ENCODE assay signal across 19 cellular contexts in the genomic region with DNA sequence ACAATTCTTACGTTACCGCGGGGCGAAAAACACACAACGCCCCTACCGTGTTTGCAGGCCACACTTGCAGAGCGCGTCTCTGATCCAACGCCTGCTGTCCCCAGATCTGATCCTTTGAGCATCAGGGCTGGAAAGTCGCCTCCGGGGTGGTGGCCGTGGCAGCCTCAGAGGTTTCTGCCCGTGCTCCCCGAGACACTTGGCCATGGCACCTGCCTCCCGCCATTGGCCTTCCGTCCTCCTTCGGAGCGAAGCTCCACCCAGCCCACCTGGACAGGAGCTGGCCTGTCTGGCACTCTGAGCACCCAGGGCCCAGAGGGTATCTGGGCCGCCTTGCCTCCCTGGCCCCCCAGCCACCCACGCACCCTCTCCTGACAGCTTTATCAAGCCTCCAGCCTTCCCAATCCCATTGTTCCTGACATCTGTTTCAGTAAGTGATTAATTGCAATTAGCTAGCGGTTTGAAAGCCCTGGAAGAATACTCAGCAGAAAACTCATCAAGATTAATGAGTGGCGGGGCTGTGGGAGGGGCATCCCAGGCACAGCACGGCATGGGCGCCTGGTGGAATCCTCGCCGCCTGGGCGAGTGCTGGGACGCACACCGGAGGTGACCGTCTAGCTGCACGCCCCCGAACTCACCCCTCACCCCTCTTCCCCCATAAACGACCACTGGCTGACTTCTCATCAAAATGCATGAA.
A peak's percentile ranks its signal among the peaks of the same experiment; 100 is the strongest.
DNase-seq lines count a peak whose midpoint lies in the region; ATAC-seq, FAIRE-seq and TF ChIP-seq lines count a peak whose summit lies in the region.
"Had no signal": no experiment of that assay in that cellular context is flagged by ENCODE, and none has a peak within 500 bp of the region (broad histone marks: within the 10 kb centered on the region; RNA-seq: fewer than 3 reads in every experiment).

No MANE protein-coding gene starts in this region.

- WGBS in right lobe of liver (ENCODE audit: insufficient coverage, low coverage, low lambda C conversion rate, missing lambda C conversion rate): 87% methylated on average over 26 of the region's 33 CpGs
- 81% methylated on average over 33 of the region's 33 CpGs for WGBS in HepG2 (ENCODE audit: low lambda C conversion rate)

- TF ChIP-seq POLR2A in right lobe of liver (IDR thresholded peaks at IDR 0.05) (no peak), HepG2 (IDR thresholded peaks at IDR 0.05; ENCODE audit: insufficient read depth in 1 of 2, low read depth in 2 of 2, low read length in 2 of 2) (no peak)

- H3K27me3 ChIP-seq in right lobe of liver (no peaks in the 10 kb centered on the region), HepG2 (ENCODE audit: control insufficient read depth in 1 of 2, insufficient read depth in 2 of 2, low read length in 2 of 2) (peaks cover 17 to 24% of the 10 kb centered on the region in 2 experiments; a peak in 4 of 5 replicates), upper lobe of right lung (no peaks in the 10 kb centered on the region)
- H3K27me3 ChIP-seq: upper lobe of left lung had no signal

- ATAC-seq in right lobe of liver (no peak), HepG2 (no peak), upper lobe of right lung (no peak), GM21515 (IDR thresholded peaks at IDR 0.05; ENCODE audit: unreplicated experiment) (no peak)
- ATAC-seq: activated CD4-positive, CD25-positive, alpha-beta regulatory T cell treated with anti-CD3 and anti-CD28 coated beads, Interleukin-2, amount 50 U/mL, for 24 hours; activated CD8-positive, alpha-beta T cell treated with anti-CD3 and anti-CD28 coated beads, Interleukin-2, amount 10 ng/mL, durations not matched to agents 7 days and 5 days; activated naive CD4-positive, alpha-beta T cell treated with anti-CD3 and anti-CD28 coated beads, Interleukin-2, amount 50 U/mL, for 72 hours; activated T-cell treated with anti-CD3 and anti-CD28 coated beads, Interleukin-2, amount 50 U/mL, for 72 hours had no signal

- in situ Hi-C loops in HepG2 (cut with HindIII; ENCODE audit: extremely low pct_ligation_motif_present, low pct_unique_long_range_greater_than_20kb): no loop called here

- no peaks in the 10 kb centered on the region for H3K79me2 ChIP-seq in HepG2 (ENCODE audit: insufficient read depth, low read length)

- TF ChIP-seq RAD21 in HepG2 (CRISPR knock-in tag; IDR thresholded peaks at IDR 0.05): no peak

- H4K20me1 ChIP-seq in HepG2 (ENCODE audit: insufficient read depth, low read length): peaks cover 17% of the 10 kb centered on the region

- no peak overlapping the region for H2AFZ ChIP-seq in HepG2 (ENCODE audit: low read length)

- TF ChIP-seq CTCF in right lobe of liver (IDR thresholded peaks at IDR 0.05): no peak
- no peak for TF ChIP-seq CTCF in HepG2 (CRISPR knock-in tag; IDR thresholded peaks at IDR 0.05)
- TF ChIP-seq CTCF in kidney (IDR thresholded peaks at IDR 0.05; ENCODE audit: borderline replicate concordance, extremely low read depth, insufficient read depth): no peak
- no peak for TF ChIP-seq CTCF in upper lobe of right lung (IDR thresholded peaks at IDR 0.05)

- DNase-seq in right lobe of liver: peak; percentile 17 to 45 (median 43)
- DNase-seq in HepG2 (ENCODE audit: low spot score): no peak
- DNase-seq in NCI-H69 (lab: John Stamatoyannopoulos, UW): peak; percentile 53
- peak; percentile 54 for DNase-seq in kidney
- DNase-seq in upper lobe of right lung: peak; percentile 55
- no peak for DNase-seq in DMS53 treated with DMSO at 0.1 percent for 48 hours (lab: John Stamatoyannopoulos, UW; ENCODE audit: unreplicated experiment)
- DNase-seq: activated CD8-positive, alpha-beta T cell treated with anti-CD3 and anti-CD28 coated beads, Interleukin-2, amount 10 ng/mL, durations not matched to agents 7 days and 5 days; activated T-cell treated with anti-CD3 and anti-CD28 coated beads, Interleukin-2, amount 50 U/mL, for 72 hours; AML-193; IMR-90; kidney glomerular epithelial cell; NCI-H1436; NK-92 treated with Interleukin-12 subunit alpha and Interleukin-12 subunit beta, amount 100 ng/mL, for 24 hours; T-helper 9 cell had no signal

- H3K4me2 ChIP-seq in HepG2 (ENCODE audit: low read depth, low read length): no peak overlapping the region

- intact Hi-C loops in right lobe of liver (cut with DNase I) (loop anchor here in 1 of 2 donors (10.0 kb wide), 1 partner anchor 63 kb away; no protein-coding TSS in a partner anchor), HepG2 (cut with micrococcal nuclease; ENCODE audit: unreplicated experiment) (no loop called here), kidney (cut with DNase I) (no loop called here), upper lobe of right lung (cut with DNase I) (no loop called here)

- CTCF ChIA-PET in HepG2 (lab: Yijun Ruan, JAX; ENCODE audit: low intra/inter-chr PET ratio, low total read pairs): no interaction called here

- H3K4me3 ChIP-seq in right lobe of liver (no peak overlapping the region), HepG2 (replicated peaks in 1 of 3; ENCODE audit: insufficient read depth in 1 of 3, low read depth in 2 of 3, low read length in 3 of 3) (no peak overlapping the region), kidney (ENCODE audit: low read length in 2 of 2) (no peak overlapping the region), upper lobe of right lung (no peak overlapping the region)
- H3K4me3 ChIP-seq: upper lobe of left lung had no signal

- H3K27ac ChIP-seq in right lobe of liver: no peak overlapping the region
- no peak overlapping the region for H3K27ac ChIP-seq in HepG2 (ENCODE audit: extremely low read length, insufficient read depth, low read length)
- H3K27ac ChIP-seq in kidney (ENCODE audit: low read depth in 2 of 2, low read length in 2 of 2): no peak overlapping the region
- H3K27ac ChIP-seq in upper lobe of right lung: no peak overlapping the region
- H3K27ac ChIP-seq: upper lobe of left lung had no signal

- no TSS peak for BruUV-seq in HepG2 (replicated peaks; lab: Mats Ljungman, UMichigan)

- H3K9me3 ChIP-seq in right lobe of liver (no peaks in the 10 kb centered on the region), HepG2 (ENCODE audit: low read length) (no peaks in the 10 kb centered on the region), kidney (ENCODE audit: control insufficient read depth in 1 of 2, low read length in 2 of 2) (no peaks in the 10 kb centered on the region), upper lobe of right lung (no peaks in the 10 kb centered on the region)
- H3K9me3 ChIP-seq: Caco-2, upper lobe of left lung had no signal

- H3K4me1 ChIP-seq in right lobe of liver (no peaks in the 10 kb centered on the region), HepG2 (ENCODE audit: insufficient read depth, low read length) (peaks cover 10% of the 10 kb centered on the region), kidney (ENCODE audit: control insufficient read depth in 1 of 2, insufficient read depth in 1 of 2, low read depth in 1 of 2, low read length in 2 of 2) (no peaks in the 10 kb centered on the region), upper lobe of right lung (peaks cover 2% of the 10 kb centered on the region)

- TF ChIP-seq EP300 in HepG2 (IDR thresholded peaks at IDR 0.05; ENCODE audit: low read depth in 2 of 2, low read length in 2 of 2) (no peak), HepG2 (CRISPR knock-in tag; IDR thresholded peaks at IDR 0.05; ENCODE audit: borderline replicate concordance) (no peak)

- H3K9ac ChIP-seq in HepG2 (ENCODE audit: insufficient read depth, low read depth, low read length) (no peak overlapping the region), kidney (ENCODE audit: low read length in 2 of 2) (no peak overlapping the region)

- POLR2A ChIA-PET in HepG2 (lab: Yijun Ruan, JAX): no interaction called here

- FAIRE-seq in HepG2 (lab: Jason Lieb, UNC) (no peak), kidney (lab: Jason Lieb, UNC) (no peak)

- no peaks in the 10 kb centered on the region for H3K36me3 ChIP-seq in right lobe of liver
- H3K36me3 ChIP-seq in HepG2 (replicated peaks in 1 of 2; ENCODE audit: control insufficient read depth in 1 of 2, insufficient read depth in 2 of 2, low read length in 2 of 2): no peaks in the 10 kb centered on the region
- H3K36me3 ChIP-seq in kidney (ENCODE audit: control insufficient read depth in 1 of 2, insufficient read depth in 2 of 2, low read length in 2 of 2): no peaks in the 10 kb centered on the region
- H3K36me3 ChIP-seq in upper lobe of right lung: no peaks in the 10 kb centered on the region
- H3K36me3 ChIP-seq: upper lobe of left lung had no signal

TF ChIP-seq in HepG2, 621 proteins besides CTCF, POLR2A, EP300 and RAD21 (continues in another document):
- TF ChIP-seq SOX5 (CRISPR knock-in tag; IDR thresholded peaks at IDR 0.05; ENCODE audit: borderline replicate concordance) (no peak), IKZF4 (CRISPR knock-in tag; IDR thresholded peaks at IDR 0.05; ENCODE audit: borderline replicate concordance, low read depth, not compliant biosample characterization) (no peak), ZMYM3 (CRISPR knock-in tag; IDR thresholded peaks at IDR 0.05) (no peak), REPIN1 (CRISPR knock-in tag; IDR thresholded peaks at IDR 0.05; ENCODE audit: borderline replicate concordance, low read depth) (no peak), ZUFSP (CRISPR knock-in tag; IDR thresholded peaks at IDR 0.05; ENCODE audit: borderline replicate concordance) (no peak), HNRNPLL (IDR thresholded peaks at IDR 0.05; ENCODE audit: low read depth, low read length, poor library complexity, severe bottlenecking) (no peak), ZSCAN20 (CRISPR knock-in tag; IDR thresholded peaks at IDR 0.05; ENCODE audit: borderline replicate concordance) (no peak), RNF2 (conservative IDR thresholded peaks at IDR 0.05; ENCODE audit: low read depth) (no peak), SRF (IDR thresholded peaks at IDR 0.05; ENCODE audit: low read depth, low read length) (no peak)
- TF ChIP-seq, protein P1, sequence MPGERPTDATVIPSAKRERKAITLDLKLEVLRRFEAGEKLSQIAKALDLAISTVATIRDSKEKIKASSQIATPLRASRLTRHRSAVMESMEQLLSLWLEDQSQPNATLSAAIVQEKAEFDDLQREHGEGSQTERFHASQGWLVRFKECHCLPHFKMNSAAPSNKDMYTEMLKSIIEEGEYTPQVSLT (CRISPR knock-in tag; IDR thresholded peaks at IDR 0.05; ENCODE audit: borderline replicate concordance, low read depth): no peak

Comparison
In these comparisons a context has a peak if more than half of its experiments do, and no peak if none do; other contexts are left out.
1. DNase-seq: peak in right lobe of liver (3 of 3), NCI-H69 (single experiment), kidney (single experiment) and upper lobe of right lung (single experiment); none in HepG2 (single experiment) and DMS53 treated with DMSO at 0.1 percent for 48 hours (single experiment).